8 cellular contexts compared by ENCODE assay signal in the genomic region with DNA sequence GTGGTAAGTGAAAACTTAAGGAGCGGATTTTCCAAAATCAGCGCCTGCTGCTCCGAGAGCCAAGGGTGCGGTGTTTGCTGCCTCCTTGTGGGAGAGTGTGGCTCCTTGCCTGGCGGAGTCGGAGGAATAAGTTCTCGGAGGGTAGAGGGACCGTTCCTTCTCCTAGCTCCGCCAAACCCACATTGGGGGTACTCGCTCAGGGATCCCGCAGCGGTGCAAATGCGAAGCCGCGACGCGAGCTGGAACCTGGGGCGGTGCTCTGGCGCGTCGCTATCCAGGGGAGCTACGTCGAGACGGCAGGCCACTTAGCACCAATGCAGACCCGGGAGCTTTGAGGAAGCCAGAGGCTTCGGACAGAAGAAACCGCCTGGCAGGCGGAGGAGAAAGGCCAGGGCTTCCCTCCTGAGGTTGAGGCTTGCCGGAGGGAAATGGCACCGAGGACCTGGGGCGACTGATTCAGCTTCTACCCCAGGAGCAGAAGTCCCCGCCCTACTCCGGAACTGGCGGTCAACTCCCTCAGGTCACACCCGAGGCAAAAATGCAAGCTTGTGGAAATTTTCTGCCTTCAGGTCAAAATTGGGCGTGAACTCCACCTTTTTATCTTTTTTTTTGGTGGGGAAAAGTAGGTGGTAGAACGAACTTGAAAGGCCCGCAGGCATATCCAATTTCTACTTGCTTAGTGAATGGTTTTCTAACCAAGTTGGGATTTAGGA.
A peak's percentile ranks its signal among the peaks of the same experiment; 100 is the strongest.
DNase-seq lines count a peak whose midpoint lies in the region; ATAC-seq lines count a peak whose summit lies in the region.

No MANE protein-coding gene starts in this region.

- H3K27ac Mint-ChIP-seq in T-helper 1 cell treated with Interleukin-12 subunit alpha and Interleukin-12 subunit beta and Interleukin-4 antibody, amounts not matched to agents 30 μg/mL and 1 μg/mL, for 36 hours: peak overlapping the region; percentile 79

- WGBS in iPS DF 6.9 (ENCODE audit: insufficient coverage, insufficient read length): no CpG with 5 or more reads among the region's 38 CpGs

- H3K4me1 Mint-ChIP-seq in T-helper 1 cell treated with Interleukin-12 subunit alpha and Interleukin-12 subunit beta and Interleukin-4 antibody, amounts not matched to agents 30 μg/mL and 1 μg/mL, for 36 hours (ENCODE audit: low read depth): peaks cover 36% of the 10 kb centered on the region

- peak; percentile 83 for DNase-seq in HuH-7 (ENCODE audit: low spot score)
- peak; percentile 80 for DNase-seq in astrocyte of the hippocampus (ENCODE audit: low read depth, low spot score)
- DNase-seq in iPS DF 6.9 (ENCODE audit: low read depth, low spot score): peak; percentile 80
- DNase-seq in skeletal muscle cell (ENCODE audit: low read depth): peak; percentile 4
- no peak for DNase-seq in NCI-H187 treated with DMSO at 0.1 percent for 48 hours (lab: John Stamatoyannopoulos, UW)

- no peak overlapping the region for H3K27ac ChIP-seq in iPS DF 6.9 (ENCODE audit: low read length)

- peak overlapping the region; percentile 80 for H3K4me3 Mint-ChIP-seq in T-helper 1 cell treated with Interleukin-12 subunit alpha and Interleukin-12 subunit beta and Interleukin-4 antibody, amounts not matched to agents 30 μg/mL and 1 μg/mL, for 36 hours

- ATAC-seq in GM21529 (IDR thresholded peaks at IDR 0.05; ENCODE audit: unreplicated experiment): peak; percentile 86

- H3K27me3 ChIP-seq in iPS DF 6.9 (ENCODE audit: control insufficient read depth, insufficient read depth, low read length): no peaks in the 10 kb centered on the region

- no peaks in the 10 kb centered on the region for H3K27me3 Mint-ChIP-seq in T-helper 1 cell treated with Interleukin-12 subunit alpha and Interleukin-12 subunit beta and Interleukin-4 antibody, amounts not matched to agents 30 μg/mL and 1 μg/mL, for 36 hours (ENCODE audit: low read depth)

- peaks cover 4% of the 10 kb centered on the region for H3K4me1 ChIP-seq in ES-I3 (ENCODE audit: insufficient read depth, low read length)
- H3K4me1 ChIP-seq in iPS DF 6.9 (ENCODE audit: control insufficient read depth, insufficient read depth, low read length): no peaks in the 10 kb centered on the region

- H3K36me3 Mint-ChIP-seq in T-helper 1 cell treated with Interleukin-12 subunit alpha and Interleukin-12 subunit beta and Interleukin-4 antibody, amounts not matched to agents 30 μg/mL and 1 μg/mL, for 36 hours (ENCODE audit: low read depth): peaks cover 7% of the 10 kb centered on the region

- peak overlapping the region; percentile 54 for H3K9ac ChIP-seq in ES-I3 (ENCODE audit: low read depth, low read length)

- H3K9me3 ChIP-seq in ES-I3 (ENCODE audit: control insufficient read depth, insufficient read depth, low read length): no peaks in the 10 kb centered on the region
- H3K9me3 ChIP-seq in iPS DF 6.9 (ENCODE audit: control insufficient read depth, insufficient read depth, low read length): no peaks in the 10 kb centered on the region

- no peaks in the 10 kb centered on the region for H3K36me3 ChIP-seq in ES-I3 (ENCODE audit: insufficient read depth, low read length)
- no peaks in the 10 kb centered on the region for H3K36me3 ChIP-seq in iPS DF 6.9 (ENCODE audit: control insufficient read depth, insufficient read depth, low read length)

- no peaks in the 10 kb centered on the region for H3K9me3 Mint-ChIP-seq in T-helper 1 cell treated with Interleukin-12 subunit alpha and Interleukin-12 subunit beta and Interleukin-4 antibody, amounts not matched to agents 30 μg/mL and 1 μg/mL, for 36 hours

- H3K4me3 ChIP-seq in iPS DF 6.9 (ENCODE audit: low read length): peak overlapping the region; percentile 34
- H3K4me3 ChIP-seq in skeletal muscle cell (ENCODE audit: low read depth, low read length): peak overlapping the region; percentile 60
